In the genomic region with DNA sequence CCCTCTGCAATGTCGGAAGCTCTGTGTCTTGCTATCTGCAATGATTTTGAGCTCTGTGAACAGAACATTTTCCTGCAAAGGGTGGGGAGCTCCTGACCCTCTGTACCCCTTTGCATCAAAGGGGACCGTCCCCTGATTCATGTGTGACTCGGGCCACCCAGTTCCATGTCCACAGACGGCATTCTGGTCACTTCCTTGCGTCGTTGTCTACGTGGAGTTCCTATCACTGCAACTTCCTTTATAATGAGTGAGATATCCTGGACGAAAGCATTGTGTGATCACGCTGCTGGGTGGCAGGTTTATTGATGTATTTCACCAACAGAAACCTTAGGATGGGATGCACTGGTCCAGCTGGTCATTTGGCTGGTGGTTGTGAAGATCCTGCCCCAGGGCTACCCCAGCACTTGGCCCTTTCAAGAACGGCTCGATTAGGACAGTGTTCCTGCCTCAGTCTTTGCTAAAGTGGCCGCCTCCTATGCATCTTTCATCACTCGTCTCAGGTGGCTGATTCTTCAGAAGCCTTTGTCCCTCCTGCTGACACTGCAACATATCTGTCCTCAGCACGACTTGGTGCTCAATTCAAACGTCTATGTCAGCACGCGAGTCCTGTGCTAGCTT, we compare ENCODE assay signal across 15 cellular contexts.
DNase-seq lines count a peak whose midpoint lies in the region; ATAC-seq and TF ChIP-seq lines count a peak whose summit lies in the region.
"Had no signal": no experiment of that assay in that cellular context is flagged by ENCODE, and none has a peak within 500 bp of the region (broad histone marks: within the 10 kb centered on the region; RNA-seq: fewer than 3 reads in every experiment).

No MANE protein-coding gene starts in this region.

- no peaks in the 10 kb centered on the region for H3K36me3 Mint-ChIP-seq in osteocyte (ENCODE audit: unreplicated experiment)
- H3K36me3 Mint-ChIP-seq in type B pancreatic cell: no peaks in the 10 kb centered on the region

- H3K27me3 Mint-ChIP-seq in osteocyte (ENCODE audit: unreplicated experiment) (no peaks in the 10 kb centered on the region), type B pancreatic cell (peaks cover 10% of the 10 kb centered on the region)
- H3K27me3 Mint-ChIP-seq: CD4-positive, alpha-beta T cell had no signal

- H3K27ac Mint-ChIP-seq in osteocyte (ENCODE audit: unreplicated experiment) (peak overlapping the region; percentile 23), type B pancreatic cell (peak overlapping the region; percentile 49)
- H3K27ac Mint-ChIP-seq: CD4-positive, alpha-beta T cell had no signal

- H3K4me1 Mint-ChIP-seq in osteocyte (ENCODE audit: unreplicated experiment) (peaks cover 68% of the 10 kb centered on the region), type B pancreatic cell (ENCODE audit: unreplicated experiment) (peaks cover 29% of the 10 kb centered on the region)

- peak; percentile 13 for DNase-seq in RPMI8226
- no peak for DNase-seq in left lobe of liver (ENCODE audit: low spot score)
- no peak for DNase-seq in osteocyte (ENCODE audit: extremely low spot score, unreplicated experiment)
- DNase-seq in type B pancreatic cell (ENCODE audit: extremely low spot score, unreplicated experiment): no peak
- DNase-seq in globus pallidus (ENCODE audit: low spot score): no peak
- DNase-seq: AML-193; C1 segment of cervical spinal cord; Calu3; CD4-positive, alpha-beta T cell; DMS 273 treated with DMSO at 0.1 percent for 48 hours; DND-41; GDM1 had no signal

- peak; percentile 49 for ATAC-seq in left lobe of liver
- no peak for ATAC-seq in GM18861 (IDR thresholded peaks at IDR 0.05; ENCODE audit: unreplicated experiment)
- ATAC-seq in HG02571 (IDR thresholded peaks at IDR 0.05; ENCODE audit: unreplicated experiment): no peak
- ATAC-seq: K562 had no signal

- TF ChIP-seq CTCF in osteocyte (IDR thresholded peaks at IDR 0.05) (no peak), type B pancreatic cell (conservative IDR thresholded peaks at IDR 0.05) (no peak)

- H3K4me3 Mint-ChIP-seq in osteocyte (ENCODE audit: unreplicated experiment): no peak overlapping the region
- H3K4me3 Mint-ChIP-seq in type B pancreatic cell: no peak overlapping the region
- H3K4me3 Mint-ChIP-seq: CD4-positive, alpha-beta T cell had no signal

- H3K9me3 Mint-ChIP-seq in osteocyte (ENCODE audit: unreplicated experiment) (no peaks in the 10 kb centered on the region), type B pancreatic cell (peaks cover 5% of the 10 kb centered on the region)
- H3K9me3 Mint-ChIP-seq: CD4-positive, alpha-beta T cell had no signal
